ENCODE assay signal across 36 cellular contexts in genomic region chr1:61579815-61580214, GRCh38.
"Had no signal": no experiment of that assay in that cellular context is flagged by ENCODE, and none has a peak within 500 bp of the region (broad histone marks: within the 10 kb centered on the region; RNA-seq: fewer than 3 reads in every experiment).

No MANE protein-coding gene starts in this region.

- H3K4me1 ChIP-seq: adrenal gland, body of pancreas, Peyer's patch, SJSA1 had no signal

- H3K36me3 ChIP-seq: adrenal gland, MG63, Peyer's patch, SJSA1 had no signal

- H3K27me3 ChIP-seq: adrenal gland, body of pancreas, MG63, Peyer's patch, SJSA1 had no signal

- H3K9me3 Mint-ChIP-seq: activated CD4-positive, alpha-beta memory T cell treated with anti-CD3 and anti-CD28 coated beads for 36 hours; activated naive CD4-positive, alpha-beta T cell treated with anti-CD3 and anti-CD28 coated beads for 36 hours; activated T-cell treated with anti-CD3 and anti-CD28 coated beads, Interleukin-2, amount 50 U/mL, for 4 hours; T-helper 1 cell treated with Interleukin-12 subunit alpha and Interleukin-12 subunit beta and Interleukin-4 antibody, amounts not matched to agents 30 μg/mL and 1 μg/mL, for 36 hours; T-helper 2 cell treated with Interferon-gamma antibody and Interleukin-4, amounts not matched to agents 5 μg/mL and 100 μg/mL, for 36 hours had no signal

- H3K4me3 ChIP-seq: adrenal gland, body of pancreas, MG63, Peyer's patch, SJSA1 had no signal

- DNase-seq: activated CD4-positive, alpha-beta memory T cell treated with anti-CD3 and anti-CD28 coated beads for 36 hours; activated CD4-positive, alpha-beta T cell treated with anti-CD3 and anti-CD28 coated beads for 36 hours; activated CD4-positive, alpha-beta T cell treated with anti-CD3 and anti-CD28 coated beads, Interleukin-2, amount 50 U/mL, for 1 hour; activated CD8-positive, alpha-beta memory T cell treated with anti-CD3 and anti-CD28 coated beads, Interleukin-2, amount 50 U/mL, for 4 hours; activated gamma-delta T cell treated with Interleukin-2 at 50 U/mL for 16 hours; activated naive CD4-positive, alpha-beta T cell treated with anti-CD3 and anti-CD28 coated beads for 36 hours; activated T-cell treated with anti-CD3 and anti-CD28 coated beads for 4 hours; activated T-cell treated with anti-CD3 and anti-CD28 coated beads, Interleukin-2, amount 50 U/mL, for 4 hours; adrenal gland; body of pancreas; Kasumi-1; KG1; MG63; NCI-H1048; NCI-H1105 treated with DMSO at 0.1 percent for 48 hours; NCI-H1436; NCI-H1694; NCI-H1930; NCI-H2081 treated with DMSO at 0.1 percent for 48 hours; NCI-H226; NCI-H446 treated with DMSO at 0.1 percent for 48 hours; NCI-H524; NCI-H748 treated with DMSO at 0.1 percent for 48 hours; NK-92 treated with Interleukin-12 subunit alpha and Interleukin-12 subunit beta, amount 100 ng/mL, for 24 hours; PC-3; Peyer's patch; RPMI8226; SHP77; SK-N-SH had no signal

- ATAC-seq: activated CD4-positive, alpha-beta T cell treated with anti-CD3 and anti-CD28 coated beads for 36 hours; activated CD4-positive, CD25-positive, alpha-beta regulatory T cell treated with anti-CD3 and anti-CD28 coated beads, Interleukin-2, amount 50 U/mL, for 24 hours; activated naive CD4-positive, alpha-beta T cell treated with anti-CD3 and anti-CD28 coated beads, Interleukin-2, amount 50 U/mL, for 72 hours; activated T-cell treated with anti-CD3 and anti-CD28 coated beads, Interleukin-2, amount 50 U/mL, for 4 hours; body of pancreas; PC-3; WTC11 had no signal

- H3K4me3 Mint-ChIP-seq: activated CD4-positive, alpha-beta memory T cell treated with anti-CD3 and anti-CD28 coated beads for 36 hours; activated CD4-positive, alpha-beta T cell treated with anti-CD3 and anti-CD28 coated beads for 36 hours; activated naive CD4-positive, alpha-beta T cell treated with anti-CD3 and anti-CD28 coated beads for 36 hours; activated T-cell treated with anti-CD3 and anti-CD28 coated beads, Interleukin-2, amount 50 U/mL, for 4 hours; activated T-helper 1 cell treated with anti-CD3 and anti-CD28 coated beads, Interleukin-12 subunit alpha, Interleukin-12 subunit beta, Interleukin-2, Interleukin-4 antibody, amounts not matched to agents 30 ng/mL and 10 ng/mL and 1 ng/mL, durations not matched to agents 14 hours and 24 hours and 36 hours; T-helper 1 cell treated with Interleukin-12 subunit alpha and Interleukin-12 subunit beta and Interleukin-4 antibody, amounts not matched to agents 30 μg/mL and 1 μg/mL, for 36 hours; T-helper 2 cell treated with Interferon-gamma antibody and Interleukin-4, amounts not matched to agents 5 μg/mL and 100 μg/mL, for 36 hours; WTC11 had no signal

- H3K36me3 Mint-ChIP-seq: activated CD4-positive, alpha-beta memory T cell treated with anti-CD3 and anti-CD28 coated beads for 36 hours had no signal

- H3K9me3 ChIP-seq: adrenal gland, body of pancreas, MG63, Peyer's patch, SJSA1, SK-N-SH had no signal

- H3K27ac ChIP-seq: body of pancreas, Peyer's patch, SJSA1 had no signal

- H3K27ac Mint-ChIP-seq: activated CD4-positive, alpha-beta memory T cell treated with anti-CD3 and anti-CD28 coated beads for 36 hours; activated CD4-positive, alpha-beta T cell treated with anti-CD3 and anti-CD28 coated beads for 36 hours; activated naive CD4-positive, alpha-beta T cell treated with anti-CD3 and anti-CD28 coated beads for 36 hours; activated naive CD4-positive, alpha-beta T cell treated with anti-CD3 and anti-CD28 coated beads, Interleukin-2, amount 50 U/mL, for 72 hours; activated T-helper 1 cell treated with anti-CD3 and anti-CD28 coated beads, Interleukin-12 subunit alpha, Interleukin-12 subunit beta, Interleukin-2, Interleukin-4 antibody, amounts not matched to agents 30 ng/mL and 10 ng/mL and 1 ng/mL, durations not matched to agents 14 hours and 24 hours and 36 hours; T-helper 1 cell treated with Interleukin-12 subunit alpha and Interleukin-12 subunit beta and Interleukin-4 antibody, amounts not matched to agents 30 μg/mL and 1 μg/mL, for 36 hours; T-helper 2 cell treated with Interferon-gamma antibody and Interleukin-4, amounts not matched to agents 5 μg/mL and 100 μg/mL, for 36 hours; WTC11 had no signal

- H3K4me1 Mint-ChIP-seq: activated CD4-positive, alpha-beta T cell treated with anti-CD3 and anti-CD28 coated beads for 36 hours had no signal
